ENCODE assay signal across 32 cellular contexts in genomic region chr14:93379841-93380240, GRCh38. TPM values are rescaled to one million over a fixed set of nuclear protein-coding genes. Genes with fewer than 3 reads are reported as not detected.
"Had no signal": no experiment of that assay in that cellular context is flagged by ENCODE, and none has a peak within 500 bp of the region (broad histone marks: within the 10 kb centered on the region; RNA-seq: fewer than 3 reads in every experiment).

No MANE protein-coding gene starts in this region.

- DNase-seq: activated CD4-positive, alpha-beta T cell treated with anti-CD3 and anti-CD28 coated beads for 36 hours; activated CD4-positive, alpha-beta T cell treated with anti-CD3 and anti-CD28 coated beads, Interleukin-2, amount 50 U/mL, for 4 hours; activated CD4-positive, CD25-positive, alpha-beta regulatory T cell; activated effector memory CD4-positive, alpha-beta T cell treated with Interleukin-2 at 50 U/mL for 16 hours; activated naive CD4-positive, alpha-beta T cell treated with anti-CD3 and anti-CD28 coated beads for 36 hours; activated naive CD8-positive, alpha-beta T cell treated with anti-CD3 and anti-CD28 coated beads for 36 hours; adrenal gland; aorta; body of pancreas; cerebellar nuclear complex; dorsolateral prefrontal cortex; left cardiac atrium; left ventricle myocardium superior; nephron progenitor cell; pancreas; retina; stimulated activated CD4-positive, alpha-beta T cell treated with anti-CD3 and anti-CD28 coated beads, Interleukin-12 subunit alpha, Interleukin-12 subunit beta, amount 100 ng/mL, for 4 hours; stimulated activated CD4-positive, alpha-beta T cell treated with anti-CD3 and anti-CD28 coated beads, Interleukin-4, amount 100 ng/mL, for 24 hours; stimulated activated naive B cell treated with anti-CD40 and anti-IgM and Interleukin-4, amounts not matched to agents 10 μg/mL and 1 μg/mL and 100 μg/mL, for 72 hours; stomach; thyroid gland had no signal

- H3K36me3 ChIP-seq: adrenal gland, gastroesophageal sphincter, pancreas, prostate gland, stomach, thyroid gland had no signal

- H3K27me3 Mint-ChIP-seq: stimulated activated naive B cell treated with anti-CD40 and anti-IgM and Interleukin-4, amounts not matched to agents 10 μg/mL and 1 μg/mL and 100 μg/mL, for 72 hours had no signal

- H3K4me3 Mint-ChIP-seq: activated CD4-positive, alpha-beta T cell treated with anti-CD3 and anti-CD28 coated beads for 36 hours; activated naive CD4-positive, alpha-beta T cell treated with anti-CD3 and anti-CD28 coated beads for 36 hours; activated naive CD8-positive, alpha-beta T cell treated with anti-CD3 and anti-CD28 coated beads for 36 hours; nephron progenitor cell; stimulated activated naive B cell treated with anti-CD40 and anti-IgM and Interleukin-4, amounts not matched to agents 10 μg/mL and 1 μg/mL and 100 μg/mL, for 72 hours had no signal

- H3K4me1 ChIP-seq: adrenal gland, body of pancreas, gastroesophageal sphincter, pancreas, prostate gland, stomach, thyroid gland had no signal

- H3K4me1 Mint-ChIP-seq: activated CD4-positive, alpha-beta T cell treated with anti-CD3 and anti-CD28 coated beads for 36 hours; activated naive CD8-positive, alpha-beta T cell treated with anti-CD3 and anti-CD28 coated beads for 36 hours; nephron progenitor cell had no signal

- H3K36me3 Mint-ChIP-seq: activated naive CD8-positive, alpha-beta T cell treated with anti-CD3 and anti-CD28 coated beads for 36 hours had no signal

- H3K27me3 ChIP-seq: adrenal gland, body of pancreas, dorsolateral prefrontal cortex, gastroesophageal sphincter, pancreas, stomach, thyroid gland had no signal

- H3K9me3 Mint-ChIP-seq: activated naive CD4-positive, alpha-beta T cell treated with anti-CD3 and anti-CD28 coated beads for 36 hours; activated naive CD8-positive, alpha-beta T cell treated with anti-CD3 and anti-CD28 coated beads for 36 hours had no signal

- H3K4me3 ChIP-seq: adrenal gland, body of pancreas, coronary artery, dorsolateral prefrontal cortex, gastroesophageal sphincter, hepatocyte, pancreas, prostate gland, skin epidermis, stomach, thyroid gland had no signal

- ATAC-seq: activated CD4-positive, alpha-beta T cell treated with anti-CD3 and anti-CD28 coated beads for 36 hours; body of pancreas; gastroesophageal sphincter; left cardiac atrium; left ventricle myocardium superior; pancreas; sciatic nerve; stimulated activated naive B cell treated with anti-CD40 and anti-IgM and Interleukin-4, amounts not matched to agents 10 μg/mL and 1 μg/mL and 100 μg/mL, for 72 hours had no signal

- H3K9me3 ChIP-seq: adrenal gland, body of pancreas, pancreas, prostate gland, stomach, thyroid gland had no signal

- H3K27ac ChIP-seq: adrenal gland, body of pancreas, coronary artery, dorsolateral prefrontal cortex, gastroesophageal sphincter, hepatocyte, pancreas, prostate gland, skin epidermis, stomach, thyroid gland had no signal

- H3K27ac Mint-ChIP-seq: activated CD4-positive, alpha-beta T cell treated with anti-CD3 and anti-CD28 coated beads for 36 hours; activated naive CD4-positive, alpha-beta T cell treated with anti-CD3 and anti-CD28 coated beads for 36 hours; activated naive CD8-positive, alpha-beta T cell treated with anti-CD3 and anti-CD28 coated beads for 36 hours; nephron progenitor cell; stimulated activated naive B cell treated with anti-CD40 and anti-IgM and Interleukin-4, amounts not matched to agents 10 μg/mL and 1 μg/mL and 100 μg/mL, for 72 hours had no signal

RNA-seq across cellular contexts. Expression of gene COX8C, which starts 32.9 kb away (rescaled TPM):
- total RNA-seq: activated CD4-positive, alpha-beta T cell treated with anti-CD3 and anti-CD28 coated beads for 36 hours; activated naive CD8-positive, alpha-beta T cell treated with anti-CD3 and anti-CD28 coated beads for 36 hours; adrenal gland; aorta; body of pancreas; endothelial cell of umbilical vein; fibroblast of villous mesenchyme; gastroesophageal sphincter; hepatocyte; left cardiac atrium; lung microvascular endothelial cell; pancreas; sciatic nerve; stomach; T-helper 2 cell treated with Interferon-gamma antibody and Interleukin-4, amounts not matched to agents 100 ng/mL and 5 ng/mL, for 36 hours; thyroid gland; ureter had no signal

RNA-seq across cellular contexts. Expression of gene UNC79, which starts 50.9 kb away (rescaled TPM):
- total RNA-seq: endothelial cell of umbilical vein; lung microvascular endothelial cell; T-helper 2 cell treated with Interferon-gamma antibody and Interleukin-4, amounts not matched to agents 100 ng/mL and 5 ng/mL, for 36 hours; ureter had no signal
